Comparison of ENCODE assay signal across 17 cellular contexts in genomic region chr12:119679081-119679480, GRCh38. TPM values are rescaled to one million over a fixed set of nuclear protein-coding genes. Genes with fewer than 3 reads are reported as not detected.
DNase-seq lines count a peak whose midpoint lies in the region; ATAC-seq lines count a peak whose summit lies in the region.
"Had no signal": no experiment of that assay in that cellular context is flagged by ENCODE, and none has a peak within 500 bp of the region (broad histone marks: within the 10 kb centered on the region; RNA-seq: fewer than 3 reads in every experiment).

No MANE protein-coding gene starts in this region.

- H3K4me1 Mint-ChIP-seq in memory B cell = peaks cover 17% of the 10 kb centered on the region
- H3K4me1 Mint-ChIP-seq in T-helper 2 cell treated with Interferon-gamma antibody and Interleukin-4, amounts not matched to agents 5 μg/mL and 100 μg/mL, for 36 hours (ENCODE audit: low read depth) = peaks cover 14% of the 10 kb centered on the region

- no peaks in the 10 kb centered on the region for H3K27me3 Mint-ChIP-seq in memory B cell
- no peaks in the 10 kb centered on the region for H3K27me3 Mint-ChIP-seq in T-helper 2 cell treated with Interferon-gamma antibody and Interleukin-4, amounts not matched to agents 5 μg/mL and 100 μg/mL, for 36 hours (ENCODE audit: low read depth)
- H3K27me3 Mint-ChIP-seq: activated naive CD4-positive, alpha-beta T cell treated with anti-CD3 and anti-CD28 coated beads, Interleukin-2, amount 10 ng/mL, durations not matched to agents 7 days and 5 days had no signal

- peak overlapping the region; percentile 6 for H3K27ac Mint-ChIP-seq in memory B cell
- H3K27ac Mint-ChIP-seq in T-helper 2 cell treated with Interferon-gamma antibody and Interleukin-4, amounts not matched to agents 5 μg/mL and 100 μg/mL, for 36 hours = no peak overlapping the region

- no peaks in the 10 kb centered on the region for H3K9me3 Mint-ChIP-seq in memory B cell
- H3K9me3 Mint-ChIP-seq in T-helper 2 cell treated with Interferon-gamma antibody and Interleukin-4, amounts not matched to agents 5 μg/mL and 100 μg/mL, for 36 hours = no peaks in the 10 kb centered on the region
- H3K9me3 Mint-ChIP-seq: activated naive CD4-positive, alpha-beta T cell treated with anti-CD3 and anti-CD28 coated beads, Interleukin-2, amount 10 ng/mL, durations not matched to agents 7 days and 5 days; nephron had no signal

- H3K4me3 Mint-ChIP-seq in memory B cell = no peak overlapping the region
- H3K4me3 Mint-ChIP-seq in T-helper 2 cell treated with Interferon-gamma antibody and Interleukin-4, amounts not matched to agents 5 μg/mL and 100 μg/mL, for 36 hours = no peak overlapping the region
- H3K4me3 Mint-ChIP-seq: activated naive CD4-positive, alpha-beta T cell treated with anti-CD3 and anti-CD28 coated beads, Interleukin-2, amount 10 ng/mL, durations not matched to agents 7 days and 5 days; nephron had no signal

- peaks cover 39% of the 10 kb centered on the region for H3K36me3 Mint-ChIP-seq in memory B cell
- peaks cover 75% of the 10 kb centered on the region for H3K36me3 Mint-ChIP-seq in T-helper 2 cell treated with Interferon-gamma antibody and Interleukin-4, amounts not matched to agents 5 μg/mL and 100 μg/mL, for 36 hours (ENCODE audit: low read depth)

- DNase-seq in DMS79 treated with DMSO at 0.1 percent for 48 hours (lab: John Stamatoyannopoulos, UW) (peak; percentile 49), NCI-H187 (lab: John Stamatoyannopoulos, UW) (peak; percentile 61 to 86), NCI-H774 (lab: John Stamatoyannopoulos, UW) (peak; percentile 83), memory B cell (ENCODE audit: low spot score in 2 of 2) (no peak), dermis blood vessel endothelial cell (no peak)
- DNase-seq in T-helper 2 cell treated with Interferon-gamma antibody and Interleukin-4, amounts not matched to agents 5 μg/mL and 100 μg/mL, for 36 hours (ENCODE audit: low spot score) = no peak
- DNase-seq: activated CD4-positive, CD25-positive, alpha-beta regulatory T cell; activated naive CD4-positive, alpha-beta T cell treated with anti-CD3 and anti-CD28 coated beads, Interleukin-2, amount 10 ng/mL, durations not matched to agents 7 days and 5 days; DMS 273 treated with DMSO at 0.1 percent for 48 hours; MM.1S; NCI-H526 treated with DMSO at 0.1 percent for 48 hours; RPMI8226; stimulated activated CD4-positive, alpha-beta T cell treated with anti-CD3 and anti-CD28 coated beads, Interleukin-1b, Interleukin-23, amount 100 ng/mL, for 48 hours; T-helper 1 cell had no signal

- no peak for ATAC-seq in memory B cell (ENCODE audit: low read depth)
- ATAC-seq in HG03457 (IDR thresholded peaks at IDR 0.05; ENCODE audit: unreplicated experiment) = no peak
- ATAC-seq in HG03378 (IDR thresholded peaks at IDR 0.05; ENCODE audit: unreplicated experiment) = no peak

RNA-seq across cellular contexts. Expression of gene PRKAB1, which starts 11.1 kb away (rescaled TPM):
- 19.9 and 23.0 TPM in 2 replicates for total RNA-seq in dermis blood vessel endothelial cell

Comparison
In these comparisons a context has a peak if more than half of its experiments do, and no peak if none do; other contexts are left out.
1. DNase-seq: peak in DMS79 treated with DMSO at 0.1 percent for 48 hours (single experiment), NCI-H187 (2 of 2) and NCI-H774 (single experiment); none in memory B cell (0 of 2), dermis blood vessel endothelial cell (single experiment) and T-helper 2 cell treated with Interferon-gamma antibody and Interleukin-4, amounts not matched to agents 5 μg/mL and 100 μg/mL, for 36 hours (single experiment).